Comparison of ENCODE assay signal across 26 cellular contexts in genomic region chr5:89450149-89450538, GRCh38.
A peak's percentile ranks its signal among the peaks of the same experiment; 100 is the strongest.
DNase-seq lines count a peak whose midpoint lies in the region; ATAC-seq, FAIRE-seq and TF ChIP-seq lines count a peak whose summit lies in the region.
"Had no signal": no experiment of that assay in that cellular context is flagged by ENCODE, and none has a peak within 500 bp of the region (broad histone marks: within the 10 kb centered on the region; RNA-seq: fewer than 3 reads in every experiment).

No MANE protein-coding gene starts in this region.

- WGBS in H9 (ENCODE audit: extremely low coverage, insufficient read length, low lambda C conversion rate): no CpG with 5 or more reads among the region's 1 CpG
- 10 to 60% (median 12%) methylated on average over 1 of the region's 1 CpG for WGBS in small intestine, 3 donors

- H3K79me2 ChIP-seq in H9 (ENCODE audit: insufficient read depth, low read length) (no peaks in the 10 kb centered on the region), PC-3 (ENCODE audit: low read length) (no peaks in the 10 kb centered on the region)

- no peaks in the 10 kb centered on the region for H3K9me2 ChIP-seq in PC-3 (replicated peaks; ENCODE audit: low read length)

- H3K27ac ChIP-seq in H9 (ENCODE audit: insufficient read length, low read depth, low read length): no peak overlapping the region
- H3K27ac ChIP-seq in small intestine (ENCODE audit: low read depth in 1 of 2, low read length in 1 of 2): no peak overlapping the region
- H3K27ac ChIP-seq in PC-3 (ENCODE audit: low read length): no peak overlapping the region
- H3K27ac ChIP-seq: C4-2B, SK-N-MC had no signal

- no TSS peak for BruUV-seq in PC-3 (replicated peaks; lab: Mats Ljungman, UMichigan)

- H3K9me3 Mint-ChIP-seq in H9: no peaks in the 10 kb centered on the region

- H2BK5ac ChIP-seq in H9 (ENCODE audit: insufficient read length, low read length): no peak overlapping the region

- H3K79me1 ChIP-seq in H9 (ENCODE audit: insufficient read depth, low read depth, low read length, poor library complexity, severe bottlenecking): no peaks in the 10 kb centered on the region

- intact Hi-C loops in PC-3 (cut with micrococcal nuclease): no loop called here

- no peaks in the 10 kb centered on the region for H3K27me3 ChIP-seq in H9 (ENCODE audit: insufficient read depth, low read length)
- no peaks in the 10 kb centered on the region for H3K27me3 ChIP-seq in small intestine (ENCODE audit: control insufficient read depth in 2 of 2, insufficient read depth in 2 of 2, low read length in 2 of 2)
- H3K27me3 ChIP-seq in PC-3 (ENCODE audit: low read length): no peaks in the 10 kb centered on the region

- no peak overlapping the region for H2BK12ac ChIP-seq in H9 (ENCODE audit: insufficient read length, low read depth, low read length)

- H3K36me3 Mint-ChIP-seq in H9 (ENCODE audit: insufficient read depth in 1 of 3, low read depth in 3 of 3): no peaks in the 10 kb centered on the region
- H3K36me3 Mint-ChIP-seq: CD8-positive, alpha-beta memory T cell had no signal

- no peak overlapping the region for H3T11ph ChIP-seq in H9 (ENCODE audit: low read length)

- H2AFZ ChIP-seq in H9 (ENCODE audit: low read length) (no peak overlapping the region), PC-3 (ENCODE audit: low read length) (no peak overlapping the region)

- POLR2A ChIA-PET in PC-3 (lab: Charles Lee; ENCODE audit: unreplicated experiment): no interaction called here

- CTCF ChIA-PET in PC-3 (lab: Charles Lee): no interaction called here

- no peak overlapping the region for H2BK15ac ChIP-seq in H9 (ENCODE audit: low read depth, low read length)

- TF ChIP-seq CTCF in H9 (conservative IDR thresholded peaks at IDR 0.05): no peak
- no peak for TF ChIP-seq CTCF in PC-3 (conservative IDR thresholded peaks at IDR 0.05; ENCODE audit: low read depth, low read length)

- H3K4me1 ChIP-seq in H9 (ENCODE audit: insufficient read depth, low read length) (peaks cover 2% of the 10 kb centered on the region; the same call in 1 of the 2 replicates), small intestine (ENCODE audit: control insufficient read depth in 2 of 2, insufficient read depth in 1 of 2, low read depth in 1 of 2, low read length in 1 of 2) (no peaks in the 10 kb centered on the region), PC-3 (ENCODE audit: insufficient read depth, low read length) (no peaks in the 10 kb centered on the region)

- H2BK20ac ChIP-seq in H9 (ENCODE audit: low read depth, low read length, poor library complexity, severe bottlenecking): no peak overlapping the region

- no peaks in the 10 kb centered on the region for H3K23me2 ChIP-seq in H9 (ENCODE audit: insufficient read length, low read depth, low read length, poor library complexity, severe bottlenecking)

- no peak overlapping the region for H4K5ac ChIP-seq in H9 (ENCODE audit: insufficient read length, low read depth, low read length)

- H3K4ac ChIP-seq in H9 (ENCODE audit: low read depth, low read length): no peak overlapping the region

- H4K20me1 ChIP-seq in H9 (ENCODE audit: control insufficient read depth, insufficient read depth, insufficient read length) (no peaks in the 10 kb centered on the region), PC-3 (ENCODE audit: low read length) (no peaks in the 10 kb centered on the region)

- FAIRE-seq in GM19239 (lab: Jason Lieb, UNC) (peak; percentile 60), small intestine (lab: Jason Lieb, UNC) (no peak)
- FAIRE-seq: GM18507 had no signal

- H3K56ac ChIP-seq in H9 (ENCODE audit: insufficient read length, low read depth, low read length): no peak overlapping the region

- H3K18ac ChIP-seq in H9 (ENCODE audit: insufficient read length, low read depth, low read length): no peak overlapping the region

- no peak overlapping the region for H3K23ac ChIP-seq in H9 (ENCODE audit: insufficient read length, low read depth, low read length)

- H3K27me3 Mint-ChIP-seq in H9 (ENCODE audit: low read depth): no peaks in the 10 kb centered on the region
- H3K27me3 Mint-ChIP-seq: CD8-positive, alpha-beta memory T cell; T-helper 17 cell had no signal

- DNase-seq in GM19239 (ENCODE audit: insufficient read length, low spot score): no peak
- no peak for DNase-seq in H9
- DNase-seq in NCI-H146 (lab: John Stamatoyannopoulos, UW): peak; percentile 43
- DNase-seq in putamen (ENCODE audit: low spot score): peak; percentile 21
- no peak for DNase-seq in small intestine
- no peak for DNase-seq in AG08396 (ENCODE audit: low spot score)
- DNase-seq in mesenteric fat pad (ENCODE audit: low spot score): no peak
- DNase-seq in PC-3: no peak
- DNase-seq: Calu3; CD8-positive, alpha-beta memory T cell; DMS153; GOT3; KBM-7; MM.1S; NCI-H1048; NCI-H1436 treated with DMSO at 0.1 percent for 48 hours; NCI-H2029 treated with DMSO at 0.1 percent for 48 hours; NCI-H226; NCI-H524; Right ventricle myocardium superior; SW 1271; T-helper 17 cell had no signal

- H3K14ac ChIP-seq in H9 (ENCODE audit: insufficient read depth, low read length): no peak overlapping the region

- no peaks in the 10 kb centered on the region for H3F3A ChIP-seq in PC-3 (ENCODE audit: low read length, unreplicated experiment)

- H4K8ac ChIP-seq in H9 (replicated peaks; ENCODE audit: insufficient read length, low read depth, low read length): no peak overlapping the region

- H2BK120ac ChIP-seq in H9 (ENCODE audit: low read depth, low read length, poor library complexity, severe bottlenecking): no peak overlapping the region

- no peak overlapping the region for H2AK5ac ChIP-seq in H9 (ENCODE audit: insufficient read length, low read length)

- H3K4me2 ChIP-seq in H9 (ENCODE audit: insufficient read depth, insufficient read length, low read length): no peak overlapping the region
- no peak overlapping the region for H3K4me2 ChIP-seq in PC-3 (ENCODE audit: low read length)

- ATAC-seq in PC-3: no peak
- ATAC-seq: HCT116, T-helper 17 cell had no signal

- H3K9ac ChIP-seq in H9 (ENCODE audit: extremely low read depth, insufficient read length, low read length) (no peak overlapping the region), PC-3 (ENCODE audit: low read length) (no peak overlapping the region)

- H3K4me3 ChIP-seq in small intestine (ENCODE audit: low read depth in 1 of 2, low read length in 2 of 2) (no peak overlapping the region), PC-3 (ENCODE audit: low read length) (no peak overlapping the region)
- H3K4me3 ChIP-seq: SK-N-MC had no signal

- no peaks in the 10 kb centered on the region for H3K36me3 ChIP-seq in small intestine (ENCODE audit: control insufficient read depth in 2 of 2, insufficient read depth in 2 of 2, low read length in 2 of 2)
- H3K36me3 ChIP-seq in PC-3 (ENCODE audit: low read depth, low read length): no peaks in the 10 kb centered on the region

- peak overlapping the region; percentile 64 to 86 (median 71); a peak in 3 of 7 replicates for H3K27ac Mint-ChIP-seq in H9
- H3K27ac Mint-ChIP-seq: CD8-positive, alpha-beta memory T cell; T-helper 17 cell had no signal

- H3K4me1 Mint-ChIP-seq in H9: peaks cover 42 to 46% of the 10 kb centered on the region in 2 experiments
- H3K4me1 Mint-ChIP-seq: CD8-positive, alpha-beta memory T cell; T-helper 17 cell had no signal

- H4K91ac ChIP-seq in H9 (ENCODE audit: insufficient read length, low read depth, low read length): no peak overlapping the region

- H3K9me3 ChIP-seq in H9 (ENCODE audit: control insufficient read depth, low read depth, low read length) (no peaks in the 10 kb centered on the region), small intestine (ENCODE audit: control insufficient read depth, low read depth) (no peaks in the 10 kb centered on the region), PC-3 (ENCODE audit: low read length) (no peaks in the 10 kb centered on the region)

- no peak overlapping the region for H3K4me3 Mint-ChIP-seq in H9
- H3K4me3 Mint-ChIP-seq: CD8-positive, alpha-beta memory T cell; T-helper 17 cell had no signal

Comparison
In these comparisons a context has a peak if more than half of its experiments do, and no peak if none do; other contexts are left out.
1. DNase-seq: peak in NCI-H146 (single experiment) and putamen (single experiment); none in GM19239 (single experiment), H9 (single experiment), small intestine (single experiment), AG08396 (single experiment), mesenteric fat pad (single experiment) and PC-3 (single experiment).